Comparison of ENCODE assay signal across 8 cellular contexts in the genomic region with DNA sequence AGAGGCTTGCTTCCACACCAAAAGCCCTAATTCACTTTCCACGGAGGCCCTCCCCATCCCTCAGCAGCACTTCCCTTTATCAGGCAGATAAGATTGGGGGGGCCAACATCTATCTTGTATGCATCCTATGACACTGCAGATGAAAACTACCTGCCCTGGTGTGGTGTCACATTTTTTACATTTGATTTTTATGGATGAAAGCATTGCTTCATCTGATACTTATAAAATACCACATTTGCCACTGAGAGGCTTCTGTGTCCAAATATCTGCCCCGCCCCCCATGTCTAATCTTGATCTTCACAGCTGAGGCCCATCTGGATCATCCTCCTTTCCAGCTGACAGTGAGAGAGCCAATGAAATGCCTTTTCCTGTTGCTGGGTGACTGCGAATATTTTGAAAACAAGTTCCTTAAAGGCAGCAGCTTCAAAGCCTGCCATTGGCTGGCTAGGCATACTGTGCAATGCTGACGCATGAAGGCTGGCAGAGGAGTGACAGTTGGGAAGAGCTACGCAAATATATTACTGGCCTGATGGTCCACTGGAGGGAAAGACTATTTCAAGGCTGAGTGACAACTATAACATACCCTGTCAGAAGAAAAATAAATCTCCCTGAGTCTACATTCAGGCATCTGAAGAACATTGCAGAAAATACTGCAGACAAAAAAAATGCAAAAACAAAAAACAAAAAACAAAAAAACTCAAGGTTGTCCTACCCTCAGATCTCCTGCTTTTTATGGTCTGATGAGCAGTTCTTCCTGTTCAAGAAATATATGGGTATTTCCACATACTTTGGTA.
A peak's percentile ranks its signal among the peaks of the same experiment; 100 is the strongest.
DNase-seq lines count a peak whose midpoint lies in the region; ATAC-seq, FAIRE-seq and TF ChIP-seq lines count a peak whose summit lies in the region.

No MANE protein-coding gene starts in this region.

- no peak for TF ChIP-seq RAD21 in A549 (conservative IDR thresholded peaks at IDR 0.05 in 1 of 2, IDR thresholded peaks at IDR 0.05 in 1 of 2)

- no peak overlapping the region for H3K4me3 ChIP-seq in A549

- ATAC-seq in A549 (peak; percentile 72 to 89), GM18502 (IDR thresholded peaks at IDR 0.05; ENCODE audit: poor library complexity, unreplicated experiment) (peak; percentile 45), esophagus mucosa (peak; percentile 61), GM18517 (IDR thresholded peaks at IDR 0.05; ENCODE audit: unreplicated experiment) (no peak), HG02870 (IDR thresholded peaks at IDR 0.05; ENCODE audit: unreplicated experiment) (no peak), GM21526 (IDR thresholded peaks at IDR 0.05; ENCODE audit: low FRiP score, unreplicated experiment) (no peak)

- 57% methylated on average over 5 of the region's 5 CpGs for WGBS in A549 (ENCODE audit: missing lambda C conversion rate)

- POLR2A ChIA-PET in A549 (lab: Yijun Ruan, JAX): no interaction called here

- no peak for TF ChIP-seq POLR2A in A549 (IDR thresholded peaks at IDR 0.05; ENCODE audit: low read length)

- TF ChIP-seq CTCF in A549 (IDR thresholded peaks at IDR 0.05): no peak

- DNase-seq in A549 (ENCODE audit: low read depth in 1 of 2, low spot score in 1 of 2): peak; percentile 18 to 84
- DNase-seq in SHP77 (lab: John Stamatoyannopoulos, UW): peak; percentile 80 to 86
- DNase-seq in myocyte (ENCODE audit: low read depth): peak; percentile 80

- CTCF ChIA-PET in A549 (lab: Yijun Ruan, JAX): interaction anchor here (0.6 to 5.6 kb wide), 4 partner anchors 12 to 599 kb away, joined by 3 to 46 read pairs (median 8); no protein-coding TSS in a partner anchor

- H3K4me1 ChIP-seq in A549: no peaks in the 10 kb centered on the region; the same call in 2 of the 3 replicates

- no peaks in the 10 kb centered on the region for H3K9me3 ChIP-seq in A549

- TF ChIP-seq EP300 in A549 (IDR thresholded peaks at IDR 0.05): no peak

- no peak overlapping the region for H3K4me2 ChIP-seq in A549

- H3K27ac ChIP-seq in A549: no peak overlapping the region

- no peak for FAIRE-seq in A549 (lab: Jason Lieb, UNC)

TF ChIP-seq in A549, 52 proteins besides CTCF, POLR2A, EP300 and RAD21:
- TF ChIP-seq SMC3 (IDR thresholded peaks at IDR 0.05) (no peak), RARB (CRISPR knock-in tag; IDR thresholded peaks at IDR 0.05) (no peak)
- TF ChIP-seq, protein P1, sequence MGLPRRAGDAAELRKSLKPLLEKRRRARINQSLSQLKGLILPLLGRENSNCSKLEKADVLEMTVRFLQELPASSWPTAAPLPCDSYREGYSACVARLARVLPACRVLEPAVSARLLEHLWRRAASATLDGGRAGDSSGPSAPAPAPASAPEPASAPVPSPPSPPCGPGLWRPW (IDR thresholded peaks at IDR 0.05): no peak

Comparison
In these comparisons a context has a peak if more than half of its experiments do, and no peak if none do; other contexts are left out.
1. ATAC-seq: peak in A549 (2 of 2), GM18502 (single experiment) and esophagus mucosa (single experiment); none in GM18517 (single experiment), HG02870 (single experiment) and GM21526 (single experiment).
2. Peak in every context shown above with its lines, with median percentiles within 50 percentile points of each other: DNase-seq.